In genomic region chr3:29649815-29650547, GRCh38 we compare ENCODE assay signal across 9 cellular contexts.
DNase-seq lines count a peak whose midpoint lies in the region; ATAC-seq and TF ChIP-seq lines count a peak whose summit lies in the region.
"Had no signal": no experiment of that assay in that cellular context is flagged by ENCODE, and none has a peak within 500 bp of the region (broad histone marks: within the 10 kb centered on the region; RNA-seq: fewer than 3 reads in every experiment).

No MANE protein-coding gene starts in this region.

- H3K79me2 ChIP-seq in osteoblast (ENCODE audit: insufficient read depth, low read length), result peaks cover 6% of the 10 kb centered on the region

- H3K27me3 ChIP-seq in osteoblast (ENCODE audit: insufficient read depth, low read length), result no peaks in the 10 kb centered on the region

- no peak overlapping the region for H3K4me3 ChIP-seq in osteoblast (ENCODE audit: insufficient read depth, low read length)

- H2AFZ ChIP-seq in osteoblast (ENCODE audit: low read length), result no peak overlapping the region

- no peaks in the 10 kb centered on the region for H3K9me3 ChIP-seq in osteoblast (ENCODE audit: low read depth, low read length)

- H3K36me3 ChIP-seq in osteoblast (ENCODE audit: insufficient read depth, low read length), result no peaks in the 10 kb centered on the region

- H3K4me3 Mint-ChIP-seq in natural killer cell treated with Interleukin-12 subunit alpha and Interleukin-12 subunit beta and Interleukin-15 and Interleukin-18, amount 100 ng/mL, for 72 hours, result no peak overlapping the region
- H3K4me3 Mint-ChIP-seq: memory B cell had no signal

- peaks cover 20% of the 10 kb centered on the region for H3K4me1 ChIP-seq in osteoblast (ENCODE audit: insufficient read depth, low read length)

- H3K36me3 Mint-ChIP-seq in natural killer cell treated with Interleukin-12 subunit alpha and Interleukin-12 subunit beta and Interleukin-15 and Interleukin-18, amount 100 ng/mL, for 72 hours, result no peaks in the 10 kb centered on the region
- H3K36me3 Mint-ChIP-seq: memory B cell had no signal

- ATAC-seq in GM19035 (IDR thresholded peaks at IDR 0.05; ENCODE audit: unreplicated experiment) (peak; percentile 63), HG03060 (IDR thresholded peaks at IDR 0.05; ENCODE audit: low read depth, unreplicated experiment) (peak; percentile 93)
- ATAC-seq in natural killer cell treated with Interleukin-12 subunit alpha and Interleukin-12 subunit beta and Interleukin-15 and Interleukin-18, amount 100 ng/mL, for 72 hours, result no peak

- no peak for TF ChIP-seq CTCF in osteoblast (IDR thresholded peaks at IDR 0.05; ENCODE audit: extremely low read depth, low read depth, low read length)

- peak overlapping the region; percentile 43 for H3K4me2 ChIP-seq in osteoblast (ENCODE audit: insufficient read depth, low read length)

- in situ Hi-C loops in SK-MEL-5 (cut with HindIII; ENCODE audit: low pct_unique_long_range_greater_than_20kb, low sequenced_read_pairs), result no loop called here

- H3K27me3 Mint-ChIP-seq in natural killer cell treated with Interleukin-12 subunit alpha and Interleukin-12 subunit beta and Interleukin-15 and Interleukin-18, amount 100 ng/mL, for 72 hours, result no peaks in the 10 kb centered on the region

- no peak overlapping the region for H3K27ac Mint-ChIP-seq in natural killer cell treated with Interleukin-12 subunit alpha and Interleukin-12 subunit beta and Interleukin-15 and Interleukin-18, amount 100 ng/mL, for 72 hours
- H3K27ac Mint-ChIP-seq: memory B cell had no signal

- peak overlapping the region; percentile 54 for H3K27ac ChIP-seq in osteoblast (ENCODE audit: low read depth, low read length)

- H4K20me1 ChIP-seq in osteoblast (ENCODE audit: insufficient read depth, low read length), result no peaks in the 10 kb centered on the region

- peaks cover 3% of the 10 kb centered on the region for H3K9me3 Mint-ChIP-seq in natural killer cell treated with Interleukin-12 subunit alpha and Interleukin-12 subunit beta and Interleukin-15 and Interleukin-18, amount 100 ng/mL, for 72 hours
- H3K9me3 Mint-ChIP-seq: memory B cell had no signal

- DNase-seq in SK-MEL-5 (ENCODE audit: low read depth, low spot score) (peak; percentile 86), osteoblast (ENCODE audit: insufficient read length, low spot score, missing footprints) (peak; percentile 75), NCI-H1694 (lab: John Stamatoyannopoulos, UW) (no peak), NCI-H2171 treated with DMSO at 0.1 percent for 48 hours (lab: John Stamatoyannopoulos, UW) (no peak)
- DNase-seq in stimulated activated CD4-positive, alpha-beta T cell treated with anti-CD3 and anti-CD28 coated beads, Interleukin-12 subunit alpha, Interleukin-12 subunit beta, amount 100 ng/mL, for 4 hours, result no peak
- no peak for DNase-seq in natural killer cell treated with Interleukin-12 subunit alpha and Interleukin-12 subunit beta and Interleukin-15 and Interleukin-18, amount 100 ng/mL, for 72 hours (ENCODE audit: low spot score)

- H3K4me1 Mint-ChIP-seq in natural killer cell treated with Interleukin-12 subunit alpha and Interleukin-12 subunit beta and Interleukin-15 and Interleukin-18, amount 100 ng/mL, for 72 hours (ENCODE audit: low read depth in 2 of 2), result no peaks in the 10 kb centered on the region

Comparison
In these comparisons a context has a peak if more than half of its experiments do, and no peak if none do; other contexts are left out.
1. ATAC-seq: peak in GM19035 (single experiment) and HG03060 (single experiment); none in natural killer cell treated with Interleukin-12 subunit alpha and Interleukin-12 subunit beta and Interleukin-15 and Interleukin-18, amount 100 ng/mL, for 72 hours (0 of 2).
2. DNase-seq: peak in SK-MEL-5 (single experiment) and osteoblast (single experiment); none in stimulated activated CD4-positive, alpha-beta T cell treated with anti-CD3 and anti-CD28 coated beads, Interleukin-12 subunit alpha, Interleukin-12 subunit beta, amount 100 ng/mL, for 4 hours (single experiment), NCI-H1694 (single experiment), natural killer cell treated with Interleukin-12 subunit alpha and Interleukin-12 subunit beta and Interleukin-15 and Interleukin-18, amount 100 ng/mL, for 72 hours (single experiment) and NCI-H2171 treated with DMSO at 0.1 percent for 48 hours (single experiment).